ENCODE assay signal across 24 cellular contexts in the genomic region with DNA sequence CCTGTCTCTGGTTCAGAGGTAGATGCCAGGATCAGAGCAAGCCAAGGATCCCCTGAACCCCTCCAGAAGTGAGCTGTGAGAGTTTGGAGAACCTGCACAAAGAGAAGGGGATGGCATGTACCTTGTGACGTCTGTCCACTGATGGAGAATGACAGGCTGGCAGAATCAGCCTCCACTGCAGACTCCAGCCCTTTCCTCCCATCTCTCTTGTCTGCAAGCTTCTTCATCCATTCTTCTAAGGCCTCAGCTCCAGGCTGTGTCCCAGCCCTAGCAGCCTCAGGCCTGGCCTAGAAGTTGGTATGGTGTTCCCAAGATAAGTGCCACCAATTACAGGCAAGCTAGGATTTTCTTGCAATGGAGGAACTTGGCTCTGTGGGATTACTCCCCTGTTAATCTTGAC. TPM values are rescaled to one million over a fixed set of nuclear protein-coding genes. Genes with fewer than 3 reads are reported as not detected.
"Had no signal": no experiment of that assay in that cellular context is flagged by ENCODE, and none has a peak within 500 bp of the region (broad histone marks: within the 10 kb centered on the region; RNA-seq: fewer than 3 reads in every experiment).

No MANE protein-coding gene starts in this region.

- FAIRE-seq: colon, TTC549 had no signal

- H3K36me3 ChIP-seq: right lobe of liver, stomach, uterus, WERI-Rb-1 had no signal

- ATAC-seq: activated CD8-positive, alpha-beta T cell treated with anti-CD3 and anti-CD28 coated beads, Interleukin-2, amount 10 ng/mL, durations not matched to agents 7 days and 5 days; activated naive CD8-positive, alpha-beta T cell treated with anti-CD3 and anti-CD28 coated beads, Interleukin-2, amount 50 U/mL, for 24 hours; stimulated activated effector memory CD8-positive, alpha-beta T cell treated with anti-CD3 and anti-CD28 coated beads, Interleukin-12 subunit alpha, Interleukin-12 subunit beta, amount 100 ng/mL, for 72 hours had no signal

- H3K9me3 ChIP-seq: right lobe of liver, stomach, testis, uterus had no signal

- H3K4me1 ChIP-seq: foreskin keratinocyte, right lobe of liver, uterus had no signal

- DNase-seq: activated CD4-positive, alpha-beta T cell treated with anti-CD3 and anti-CD28 coated beads, Interleukin-2, amount 10 ng/mL, durations not matched to agents 7 days and 5 days; activated CD4-positive, CD25-positive, alpha-beta regulatory T cell treated with anti-CD3 and anti-CD28 coated beads, Interleukin-2, amount 50 U/mL, for 72 hours; activated CD8-positive, alpha-beta T cell treated with anti-CD3 and anti-CD28 coated beads, Interleukin-2, amount 10 ng/mL, durations not matched to agents 7 days and 5 days; activated gamma-delta T cell; activated naive CD4-positive, alpha-beta T cell treated with anti-CD3 and anti-CD28 coated beads, Interleukin-2, amount 50 U/mL, for 16 hours; activated naive CD8-positive, alpha-beta T cell treated with anti-CD3 and anti-CD28 coated beads, Interleukin-2, amount 50 U/mL, for 24 hours; anterior cingulate cortex; hippocampal formation; nucleus accumbens; right lobe of liver; stimulated activated CD4-positive, alpha-beta T cell treated with anti-CD3 and anti-CD28 coated beads, Interleukin-2, amount 100 ng/mL, for 24 hours; stomach; T-helper 1 cell; testis; trophoblast cell had no signal

- H3K27me3 ChIP-seq: foreskin keratinocyte, right lobe of liver, stomach, testis, uterus had no signal

- H3K4me3 ChIP-seq: right lobe of liver, skin epidermis, stomach, testis, uterus had no signal

- H3K27ac ChIP-seq: foreskin keratinocyte, right lobe of liver, stomach, testis, WERI-Rb-1 had no signal

RNA-seq across cellular contexts. Expression of a gene that starts 8.6 kb away (rescaled TPM):
- total RNA-seq: activated CD4-positive, alpha-beta T cell treated with anti-CD3 and anti-CD28 coated beads, Interleukin-2, amount 10 ng/mL, durations not matched to agents 7 days and 5 days; activated CD8-positive, alpha-beta T cell treated with anti-CD3 and anti-CD28 coated beads, Interleukin-2, amount 10 ng/mL, durations not matched to agents 7 days and 5 days; activated T-helper 1 cell treated with anti-CD3 and anti-CD28 coated beads, Interleukin-12 subunit alpha, Interleukin-12 subunit beta, Interleukin-2, Interleukin-4 antibody, amounts not matched to agents 30 ng/mL and 10 ng/mL and 1 ng/mL, durations not matched to agents 14 hours and 24 hours and 36 hours; foreskin keratinocyte; mononuclear cell had no signal
- polyA plus RNA-seq: foreskin keratinocyte had no signal
